Comparison of ENCODE assay signal across 8 cellular contexts in genomic region chr5:10601246-10602030, GRCh38. TPM values are rescaled to one million over a fixed set of nuclear protein-coding genes. Genes with fewer than 3 reads are reported as not detected.
DNase-seq lines count a peak whose midpoint lies in the region; ATAC-seq lines count a peak whose summit lies in the region.

No MANE protein-coding gene starts in this region.

- peak; percentile 42 for ATAC-seq in GM21390 (IDR thresholded peaks at IDR 0.05; ENCODE audit: unreplicated experiment)
- ATAC-seq in HG03565 (IDR thresholded peaks at IDR 0.05; ENCODE audit: unreplicated experiment), result peak; percentile 30

- H3K4me3 ChIP-seq in subcutaneous abdominal adipose tissue (ENCODE audit: low read depth in 1 of 5, low read length in 5 of 5), result peak overlapping the region in 1 of 5 donors; percentile 34

- H3K36me3 ChIP-seq in subcutaneous abdominal adipose tissue (ENCODE audit: control insufficient read depth in 5 of 5, insufficient read depth in 5 of 5, low read length in 5 of 5), result no peaks in the 10 kb centered on the region

- DNase-seq in DMS53 treated with DMSO at 0.1 percent for 48 hours (lab: John Stamatoyannopoulos, UW; ENCODE audit: unreplicated experiment), result peak; percentile 80
- DNase-seq in NCI-H82 (lab: John Stamatoyannopoulos, UW), result peak; percentile 91
- peak; percentile 71 for DNase-seq in cerebellum (ENCODE audit: low spot score)
- DNase-seq in left kidney (ENCODE audit: low read depth, low spot score), result peak; percentile 67
- no peak for DNase-seq in activated naive CD4-positive, alpha-beta T cell (lab: John Stamatoyannopoulos, UW)

- no peaks in the 10 kb centered on the region for H3K27me3 ChIP-seq in subcutaneous abdominal adipose tissue (ENCODE audit: control insufficient read depth in 5 of 5, insufficient read depth in 4 of 5, low read length in 5 of 5)

- H3K27ac ChIP-seq in subcutaneous abdominal adipose tissue (ENCODE audit: low read depth, low read length), result peak overlapping the region; percentile 67

- H3K9ac ChIP-seq in subcutaneous abdominal adipose tissue (ENCODE audit: low read length in 5 of 5), result peak overlapping the region in 1 of 5 donors; percentile 17

- H3K9me3 ChIP-seq in subcutaneous abdominal adipose tissue (ENCODE audit: control insufficient read depth in 5 of 5, low read length in 5 of 5), result peaks cover 0 to 3% (median 0%) of the 10 kb centered on the region in 5 donors

- peaks cover 10 to 18% (median 15%) of the 10 kb centered on the region in 5 donors for H3K4me1 ChIP-seq in subcutaneous abdominal adipose tissue (ENCODE audit: control insufficient read depth in 5 of 5, insufficient read depth in 5 of 5, low read length in 5 of 5)

RNA-seq across cellular contexts. Expression of gene ANKRD33B, which starts 37.6 kb away (rescaled TPM):
- 6.9 TPM for total RNA-seq in cerebellum

Comparison
In these comparisons a context has a peak if more than half of its experiments do, and no peak if none do; other contexts are left out.
1. DNase-seq: peak in DMS53 treated with DMSO at 0.1 percent for 48 hours (single experiment), NCI-H82 (single experiment), cerebellum (single experiment) and left kidney (single experiment); none in activated naive CD4-positive, alpha-beta T cell (0 of 4).